In the genomic region with DNA sequence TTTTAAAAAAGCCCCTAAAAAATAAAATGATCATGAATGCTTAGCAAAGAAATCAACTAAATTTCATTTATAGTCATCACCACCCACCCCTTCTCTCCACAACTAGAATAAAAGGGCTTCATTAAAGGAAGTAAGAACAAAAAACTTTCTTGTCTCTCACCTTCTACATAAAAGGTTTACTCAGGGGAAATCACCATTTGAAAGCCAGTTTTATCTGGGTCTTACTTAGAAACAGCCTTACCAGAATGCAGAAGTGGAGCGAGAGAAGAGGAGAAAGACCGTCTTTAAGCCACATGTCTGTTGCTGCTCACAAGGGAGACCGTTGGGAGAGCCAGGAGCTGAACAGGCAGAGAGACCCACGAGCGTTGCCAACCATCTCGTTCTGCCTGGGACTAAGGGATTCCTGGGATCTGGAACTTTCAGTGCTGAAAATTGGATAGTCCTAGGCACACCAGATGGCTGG, we compare ENCODE assay signal across 10 cellular contexts.
DNase-seq lines count a peak whose midpoint lies in the region; ATAC-seq, FAIRE-seq and TF ChIP-seq lines count a peak whose summit lies in the region.
"Had no signal": no experiment of that assay in that cellular context is flagged by ENCODE, and none has a peak within 500 bp of the region (broad histone marks: within the 10 kb centered on the region; RNA-seq: fewer than 3 reads in every experiment).

No MANE protein-coding gene starts in this region.

- no peaks in the 10 kb centered on the region; the same call in 1 of the 2 replicates for H3K36me3 ChIP-seq in Karpas-422 (ENCODE audit: insufficient read depth, low read length)
- H3K36me3 ChIP-seq in K562 (ENCODE audit: control insufficient read depth, insufficient read depth, low read length) = no peaks in the 10 kb centered on the region
- H3K36me3 ChIP-seq in tibial nerve = no peaks in the 10 kb centered on the region
- H3K36me3 ChIP-seq: lower lobe of right lung had no signal

- intact Hi-C loops in K562 (cut with micrococcal nuclease) = no loop called here

- H3K9me2 ChIP-seq in Karpas-422 (replicated peaks; ENCODE audit: insufficient read depth, low read length) = no peaks in the 10 kb centered on the region

- no peak for TF ChIP-seq CTCF in GM13977 (IDR thresholded peaks at IDR 0.05; ENCODE audit: extremely low read depth, insufficient read depth, missing control alignments)
- no peak for TF ChIP-seq CTCF in GM20000 (IDR thresholded peaks at IDR 0.05; ENCODE audit: extremely low read depth, missing control alignments)
- no peak for TF ChIP-seq CTCF in K562 (IDR thresholded peaks at IDR 0.05 in 2 of 3, conservative IDR thresholded peaks at IDR 0.05 in 1 of 3; ENCODE audit: insufficient read depth in 2 of 3, low read depth in 1 of 3, low read length in 3 of 3)
- TF ChIP-seq CTCF in tibial nerve (IDR thresholded peaks at IDR 0.05) = no peak

- POLR2A ChIA-PET in K562 (lab: Yijun Ruan, JAX) = no interaction called here

- no peak for TF ChIP-seq POLR2A in K562 (conservative IDR thresholded peaks at IDR 0.05)
- no peak for TF ChIP-seq POLR2A in tibial nerve (IDR thresholded peaks at IDR 0.05)

- peak overlapping the region; percentile 62 for H3K9ac ChIP-seq in Karpas-422 (ENCODE audit: low read length)
- no peak overlapping the region for H3K9ac ChIP-seq in K562 (ENCODE audit: insufficient read depth in 1 of 2, low read depth in 2 of 2, low read length in 2 of 2)

- H3K79me2 ChIP-seq in Karpas-422 (ENCODE audit: low read length) (no peaks in the 10 kb centered on the region), K562 (ENCODE audit: control insufficient read depth, insufficient read depth, low read length) (no peaks in the 10 kb centered on the region)

- H3K27ac ChIP-seq in Karpas-422 (ENCODE audit: low read length) = peak overlapping the region; percentile 76
- no peak overlapping the region for H3K27ac ChIP-seq in K562 (ENCODE audit: extremely low read depth, low read depth, low read length)
- H3K27ac ChIP-seq in tibial nerve = no peak overlapping the region
- H3K27ac ChIP-seq: lower lobe of right lung had no signal

- no peaks in the 10 kb centered on the region for H3K9me1 ChIP-seq in K562 (ENCODE audit: control insufficient read depth, insufficient read depth, low read length)

- 24% methylated on average over 4 of the region's 6 CpGs for WGBS in K562 (ENCODE audit: insufficient coverage, low coverage, missing lambda C conversion rate)
- WGBS in tibial nerve, 2 donors = 59 to 75% methylated on average over 6 of the region's 6 CpGs

- H2AFZ ChIP-seq in Karpas-422 (ENCODE audit: low read length) (peak overlapping the region; percentile 35), K562 (ENCODE audit: low read depth, low read length) (no peak overlapping the region)

- CTCF ChIA-PET in K562 (lab: Yijun Ruan, JAX; ENCODE audit: low intra/inter-chr PET ratio) = no interaction called here

- in situ Hi-C loops in GM13977 (cut with MboI; ENCODE audit: low pct_unique_long_range_greater_than_20kb, low sequenced_read_pairs, unreplicated experiment) (no loop called here), K562 (cut with MboI) (no loop called here)

- no peaks in the 10 kb centered on the region for H3K9me3 ChIP-seq in Karpas-422 (ENCODE audit: low read length)
- H3K9me3 ChIP-seq in K562 (replicated peaks; ENCODE audit: control insufficient read depth, insufficient read depth, low read depth, low read length) = no peaks in the 10 kb centered on the region
- H3K9me3 ChIP-seq in tibial nerve = peaks cover 0 to 4% (median 0%) of the 10 kb centered on the region in 4 donors
- H3K9me3 ChIP-seq: lower lobe of right lung had no signal

- H4K20me1 ChIP-seq in Karpas-422 (ENCODE audit: insufficient read depth, low read depth, low read length) (no peaks in the 10 kb centered on the region), K562 (replicated peaks; ENCODE audit: control insufficient read depth, insufficient read depth, low read length) (no peaks in the 10 kb centered on the region)

- H3K4me3 ChIP-seq in Karpas-422 (ENCODE audit: low read length) = peak overlapping the region; percentile 39; the same call in 1 of the 2 replicates
- no peak overlapping the region for H3K4me3 ChIP-seq in K562
- no peak overlapping the region for H3K4me3 ChIP-seq in tibial nerve
- H3K4me3 ChIP-seq: lower lobe of right lung had no signal

- TF ChIP-seq RAD21 in K562 (CRISPR knock-in tag; conservative IDR thresholded peaks at IDR 0.05 in 1 of 2, IDR thresholded peaks at IDR 0.05 in 1 of 2) = no peak

- peaks cover 48% of the 10 kb centered on the region for H3K4me1 ChIP-seq in Karpas-422 (ENCODE audit: low read length)
- H3K4me1 ChIP-seq in K562 (replicated peaks in 1 of 2; ENCODE audit: control insufficient read depth in 2 of 2, insufficient read depth in 2 of 2, low read length in 2 of 2) = peaks cover 6 to 23% of the 10 kb centered on the region in 2 experiments; a peak in 4 of 5 replicates
- H3K4me1 ChIP-seq in tibial nerve = no peaks in the 10 kb centered on the region
- H3K4me1 ChIP-seq: lower lobe of right lung had no signal

- no peak for ATAC-seq in K562
- ATAC-seq: lower lobe of right lung had no signal

- BruUV-seq in K562 (replicated peaks; lab: Mats Ljungman, UMichigan) = no TSS peak

- FAIRE-seq in K562 (lab: Jason Lieb, UNC) = no peak

- H3K27me3 ChIP-seq in Karpas-422 (ENCODE audit: low read length) (no peaks in the 10 kb centered on the region), K562 (ENCODE audit: control insufficient read depth in 2 of 2, insufficient read depth in 2 of 2, low read length in 2 of 2) (no peaks in the 10 kb centered on the region), tibial nerve (no peaks in the 10 kb centered on the region)

- peak; percentile 55 for DNase-seq in GM13977 (ENCODE audit: low spot score)
- DNase-seq in GM20000 (ENCODE audit: low spot score) = peak; percentile 67
- DNase-seq in Karpas-422 = peak; percentile 82
- no peak for DNase-seq in K562 (ENCODE audit: extremely low read depth in 1 of 4, low spot score in 3 of 4)
- no peak for DNase-seq in cerebellar cortex (ENCODE audit: low spot score)
- DNase-seq in NCI-H2107 treated with DMSO at 0.1 percent for 48 hours (lab: John Stamatoyannopoulos, UW; ENCODE audit: unreplicated experiment) = no peak
- DNase-seq in T-helper 9 cell = no peak
- DNase-seq in tibial nerve (ENCODE audit: low spot score in 2 of 2) = no peak
- DNase-seq: lower lobe of right lung, NCI-H526 had no signal

- peak overlapping the region; percentile 60 for H3K4me2 ChIP-seq in Karpas-422 (ENCODE audit: low read depth, low read length, poor library complexity, severe bottlenecking)
- H3K4me2 ChIP-seq in K562 (ENCODE audit: insufficient read depth, low read length) = no peak overlapping the region

- TF ChIP-seq EP300 in K562 (IDR thresholded peaks at IDR 0.05; ENCODE audit: low read length) (no peak), tibial nerve (IDR thresholded peaks at IDR 0.05) (no peak)

TF ChIP-seq in K562, 482 proteins besides CTCF, POLR2A, EP300 and RAD21:
- TF ChIP-seq SPI1 (IDR thresholded peaks at IDR 0.05; ENCODE audit: borderline replicate concordance, low read depth, low read length) (peak; percentile 71; the same call in 1 of the 2 replicates), HMG20A (CRISPR knock-in tag; conservative IDR thresholded peaks at IDR 0.05) (no peak)

Comparison
In these comparisons a context has a peak if more than half of its experiments do, and no peak if none do; other contexts are left out.
1. DNase-seq: peak in GM13977 (single experiment), GM20000 (single experiment) and Karpas-422 (single experiment); none in K562 (0 of 4), cerebellar cortex (single experiment), NCI-H2107 treated with DMSO at 0.1 percent for 48 hours (single experiment), T-helper 9 cell (single experiment) and tibial nerve (0 of 2).